1 cellular context compared by ENCODE assay signal in genomic region chr12:109736552-109737108, GRCh38.
A peak's percentile ranks its signal among the peaks of the same experiment; 100 is the strongest.
TF ChIP-seq lines count a peak whose summit lies in the region.

No MANE protein-coding gene starts in this region.

TF ChIP-seq in IMR-90, 13 proteins besides CTCF, POLR2A, EP300 and RAD21 (continued from another document):
- TF ChIP-seq RFX5 (IDR thresholded peaks at IDR 0.05; ENCODE audit: low read depth, low read length) (no peak), MAFK (IDR thresholded peaks at IDR 0.05; ENCODE audit: low read depth, low read length) (peak; percentile 56; the same call in 1 of the 2 replicates), MXI1 (IDR thresholded peaks at IDR 0.05; ENCODE audit: borderline replicate concordance, low read depth, low read length) (0 out of 2 replicates have a peak, but pooled peaks have one; percentile 43), RCOR1 (IDR thresholded peaks at IDR 0.05; ENCODE audit: insufficient replicate concordance, low read length) (peak; percentile 56)
- TF ChIP-seq, protein P1, sequence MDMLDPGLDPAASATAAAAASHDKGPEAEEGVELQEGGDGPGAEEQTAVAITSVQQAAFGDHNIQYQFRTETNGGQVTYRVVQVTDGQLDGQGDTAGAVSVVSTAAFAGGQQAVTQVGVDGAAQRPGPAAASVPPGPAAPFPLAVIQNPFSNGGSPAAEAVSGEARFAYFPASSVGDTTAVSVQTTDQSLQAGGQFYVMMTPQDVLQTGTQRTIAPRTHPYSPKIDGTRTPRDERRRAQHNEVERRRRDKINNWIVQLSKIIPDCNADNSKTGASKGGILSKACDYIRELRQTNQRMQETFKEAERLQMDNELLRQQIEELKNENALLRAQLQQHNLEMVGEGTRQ (IDR thresholded peaks at IDR 0.05; ENCODE audit: low read depth, low read length) = no peak
